In genomic region chr11:113260096-113260425, GRCh38 we compare ENCODE assay signal across 23 cellular contexts. TPM values are rescaled to one million over a fixed set of nuclear protein-coding genes. Genes with fewer than 3 reads are reported as not detected.
DNase-seq lines count a peak whose midpoint lies in the region; ATAC-seq, FAIRE-seq and TF ChIP-seq lines count a peak whose summit lies in the region.
"Had no signal": no experiment of that assay in that cellular context is flagged by ENCODE, and none has a peak within 500 bp of the region (broad histone marks: within the 10 kb centered on the region; RNA-seq: fewer than 3 reads in every experiment).

No MANE protein-coding gene starts in this region.

- H3K18ac ChIP-seq in trophoblast cell (ENCODE audit: low read length): no peak overlapping the region

- H2BK5ac ChIP-seq in trophoblast cell (ENCODE audit: low read depth, low read length, poor library complexity): no peak overlapping the region

- no peak overlapping the region for H2BK12ac ChIP-seq in trophoblast cell (ENCODE audit: low read length)

- WGBS in trophoblast cell (ENCODE audit: extremely low coverage, insufficient coverage, insufficient read length): no CpG with 5 or more reads among the region's 9 CpGs

- H3K4me2 ChIP-seq in trophoblast cell (ENCODE audit: low read length): no peak overlapping the region
- H3K4me2 ChIP-seq: BLaER1 had no signal

- no peaks in the 10 kb centered on the region for H3K79me1 ChIP-seq in trophoblast cell (ENCODE audit: low read length)

- H4K8ac ChIP-seq in trophoblast cell (ENCODE audit: low read depth, low read length): no peak overlapping the region

- no peaks in the 10 kb centered on the region for H3K79me2 ChIP-seq in trophoblast cell (ENCODE audit: control insufficient read depth, insufficient read depth, low read length, poor library complexity)

- no peaks in the 10 kb centered on the region for H3K9me3 ChIP-seq in trophoblast cell (ENCODE audit: insufficient read depth, low read depth, low read length)
- H3K9me3 ChIP-seq: BE2C, BLaER1 had no signal

- no peaks in the 10 kb centered on the region for H3K4me1 ChIP-seq in trophoblast cell (ENCODE audit: control insufficient read depth in 1 of 2, insufficient read depth in 2 of 2, low read length in 2 of 2)
- H3K4me1 ChIP-seq: BE2C had no signal

- no peak overlapping the region for H3K27ac ChIP-seq in trophoblast cell (ENCODE audit: low read depth, low read length)
- H3K27ac ChIP-seq: BLaER1 had no signal

- no peak overlapping the region for H3K4me3 ChIP-seq in trophoblast cell (ENCODE audit: low read depth, low read length)
- H3K4me3 ChIP-seq: BLaER1, GM12878 had no signal

- DNase-seq in islet precursor cell (peak; percentile 36), trophoblast cell (peak; percentile 85 to 89), H54 (ENCODE audit: insufficient read length, low spot score) (no peak), NCI-H146 (lab: John Stamatoyannopoulos, UW) (no peak)
- DNase-seq: 8988T; ACHN; BE2C; C1 segment of cervical spinal cord; CD4-positive, alpha-beta memory T cell; CD4-positive, CD25-positive, alpha-beta regulatory T cell; CD8-positive, alpha-beta memory T cell; COR-L47; DMS 273 treated with DMSO at 0.1 percent for 48 hours; DMS153; DND-41; EL; GDM1 had no signal

- no peaks in the 10 kb centered on the region for H3K36me3 ChIP-seq in trophoblast cell (ENCODE audit: control insufficient read depth in 1 of 2, insufficient read depth in 2 of 2, low read length in 2 of 2)
- H3K36me3 ChIP-seq: BLaER1 had no signal

- no peak overlapping the region for H2BK120ac ChIP-seq in trophoblast cell (ENCODE audit: insufficient read depth, low read length, poor library complexity)

- no peak for FAIRE-seq in H54 (lab: Jason Lieb, UNC)
- FAIRE-seq: A204.1, GM12878, GM12892, GM18507 had no signal

- no peak overlapping the region for H3K23ac ChIP-seq in trophoblast cell (ENCODE audit: low read length)

- H4K91ac ChIP-seq in trophoblast cell (ENCODE audit: low read depth, low read length): no peak overlapping the region

- H2AK5ac ChIP-seq in trophoblast cell (ENCODE audit: low read length): no peak overlapping the region

- no peak for TF ChIP-seq POLR2A in H54 (IDR thresholded peaks at IDR 0.05; ENCODE audit: low read depth, low read length)

- H4K12ac ChIP-seq in trophoblast cell (ENCODE audit: low read depth, low read length): no peak overlapping the region

- H3K4ac ChIP-seq in trophoblast cell (ENCODE audit: low read depth, low read length): no peak overlapping the region

- H2AFZ ChIP-seq in trophoblast cell (ENCODE audit: insufficient read depth, low read length, poor library complexity): no peak overlapping the region

- no peak for ATAC-seq in HG03025 (IDR thresholded peaks at IDR 0.05; ENCODE audit: low FRiP score, unreplicated experiment)
- ATAC-seq: GM12878 had no signal

- no peak overlapping the region for H3K9ac ChIP-seq in trophoblast cell (ENCODE audit: low read length)
- H3K9ac ChIP-seq: BLaER1 had no signal

- no peak overlapping the region for H3K14ac ChIP-seq in trophoblast cell (ENCODE audit: low read length)

- no peaks in the 10 kb centered on the region for H3K27me3 ChIP-seq in trophoblast cell (ENCODE audit: insufficient read depth, low read length)
- H3K27me3 ChIP-seq: BE2C, BLaER1 had no signal

RNA-seq across cellular contexts. Expression of gene TTC12, which starts 54.3 kb away (rescaled TPM):
- polyA plus RNA-seq in trophoblast cell (2013): 13.5 and 14.3 TPM in 2 replicates

Comparison
In these comparisons a context has a peak if more than half of its experiments do, and no peak if none do; other contexts are left out.
1. DNase-seq: peak in islet precursor cell (single experiment) and trophoblast cell (2 of 2); none in H54 (single experiment) and NCI-H146 (single experiment).